Comparison of ENCODE assay signal across 1 cellular context in genomic region chr1:244057474-244058385, GRCh38.
TF ChIP-seq lines count a peak whose summit lies in the region.

No MANE protein-coding gene starts in this region.

TF ChIP-seq in HEK293T, 16 proteins besides CTCF, POLR2A, EP300 and RAD21:
- TF ChIP-seq L3MBTL2 (conservative IDR thresholded peaks at IDR 0.05): no peak
- no peak for TF ChIP-seq FOXM1 (IDR thresholded peaks at IDR 0.05; ENCODE audit: borderline replicate concordance)
- TF ChIP-seq NFRKB (IDR thresholded peaks at IDR 0.05): no peak
- no peak for TF ChIP-seq ZNF384 (IDR thresholded peaks at IDR 0.05)
- TF ChIP-seq TARDBP (IDR thresholded peaks at IDR 0.05): no peak
- peak; percentile 62 for TF ChIP-seq PKNOX1 (IDR thresholded peaks at IDR 0.05)
- no peak for TF ChIP-seq SUZ12 (IDR thresholded peaks at IDR 0.05)
- TF ChIP-seq CTBP1 (IDR thresholded peaks at IDR 0.05; ENCODE audit: borderline replicate concordance): no peak
- TF ChIP-seq FOXK2 (IDR thresholded peaks at IDR 0.05): no peak
- TF ChIP-seq HDGF (IDR thresholded peaks at IDR 0.05; ENCODE audit: borderline replicate concordance): no peak
- TF ChIP-seq ARNT (IDR thresholded peaks at IDR 0.05): 0 out of 2 replicates have a peak, but pooled peaks have one; percentile 5
- no peak for TF ChIP-seq SP1 (IDR thresholded peaks at IDR 0.05)
- TF ChIP-seq LEF1 (IDR thresholded peaks at IDR 0.05; ENCODE audit: borderline replicate concordance): no peak
- no peak for TF ChIP-seq FOXA1 (IDR thresholded peaks at IDR 0.05)
- TF ChIP-seq ELF4 (IDR thresholded peaks at IDR 0.05): no peak
- no peak for TF ChIP-seq BHLHE40 (IDR thresholded peaks at IDR 0.05; ENCODE audit: borderline replicate concordance)
TF ChIP-seq in HEK293T: peak in this region for 2.
